In genomic region chr19:43027985-43028384, GRCh38 we compare ENCODE assay signal across 16 cellular contexts. TPM values are rescaled to one million over a fixed set of nuclear protein-coding genes. Genes with fewer than 3 reads are reported as not detected.
DNase-seq lines count a peak whose midpoint lies in the region; FAIRE-seq and TF ChIP-seq lines count a peak whose summit lies in the region.
"Not testable (repeated sequence)": the region's sequence is repeated elsewhere in the genome, so short reads cannot be mapped to it uniquely, and the experiment has no call there.
"Had no signal": no experiment of that assay in that cellular context is flagged by ENCODE, and none has a peak within 500 bp of the region (broad histone marks: within the 10 kb centered on the region; RNA-seq: fewer than 3 reads in every experiment).

No MANE protein-coding gene starts in this region.

- H3K36me3 ChIP-seq in BLaER1; OCI-LY3 (replicated peaks; ENCODE audit: low read depth, low read length): not testable (repeated sequence)

- H3K27ac Mint-ChIP-seq in endothelial cell (ENCODE audit: unreplicated experiment) = not testable (repeated sequence)

- H3K4me1 ChIP-seq in BLaER1 = peaks cover 24% of the 10 kb centered on the region
- H3K4me1 ChIP-seq in OCI-LY3 (ENCODE audit: low read length) = not testable (repeated sequence)

- H3K4me3 Mint-ChIP-seq in endothelial cell (ENCODE audit: unreplicated experiment) = not testable (repeated sequence)

- not testable (repeated sequence) for H3K9me3 Mint-ChIP-seq in endothelial cell (ENCODE audit: unreplicated experiment)

- peak; percentile 23 for DNase-seq in HT-29 (ENCODE audit: low spot score)
- DNase-seq in astrocyte of the spinal cord (ENCODE audit: low read depth, low spot score) = not testable (repeated sequence)
- DNase-seq in endothelial cell (ENCODE audit: low spot score) = peak; percentile 32
- DNase-seq in iPS-NIHi11 (ENCODE audit: low spot score) = peak; percentile 10

- H3K27me3 Mint-ChIP-seq in endothelial cell (ENCODE audit: unreplicated experiment) = not testable (repeated sequence)

- not testable (repeated sequence) for H3K27me3 ChIP-seq in BLaER1; OCI-LY3 (ENCODE audit: low read depth, low read length)

- H2AFZ ChIP-seq in OCI-LY3 (ENCODE audit: low read depth, low read length) = not testable (repeated sequence)

- H3K27ac ChIP-seq in BLaER1; OCI-LY3 (ENCODE audit: low read length): not testable (repeated sequence)

- in situ Hi-C loops in astrocyte of the spinal cord (cut with HindIII; ENCODE audit: low sequenced_read_pairs) = not testable (repeated sequence)

- not testable (repeated sequence) for H3K4me1 Mint-ChIP-seq in endothelial cell (ENCODE audit: unreplicated experiment)

- peak overlapping the region; percentile 60; the same call in 1 of the 2 replicates for H3K4me2 ChIP-seq in BLaER1
- not testable (repeated sequence) for H3K4me2 ChIP-seq in OCI-LY3 (ENCODE audit: low read length)

- H3K36me3 Mint-ChIP-seq in endothelial cell (ENCODE audit: low read depth, unreplicated experiment) = not testable (repeated sequence)

- not testable (repeated sequence) for H3K79me2 ChIP-seq in OCI-LY3 (ENCODE audit: low read length)

- not testable (repeated sequence) for H3K9me3 ChIP-seq in BLaER1; OCI-LY3 (ENCODE audit: insufficient read depth, low read length)

- FAIRE-seq in G401.6 (lab: Jason Lieb, UNC) = peak; percentile 58

- not testable (repeated sequence) for H3K4me3 ChIP-seq in BLaER1; OCI-LY3 (ENCODE audit: low read length); astrocyte of the spinal cord (ENCODE audit: low read depth, low read length)

- H3K9ac ChIP-seq in BLaER1; OCI-LY3 (ENCODE audit: low read length): not testable (repeated sequence)

- TF ChIP-seq CTCF in OCI-LY3 (IDR thresholded peaks at IDR 0.05; ENCODE audit: low read depth, low read length) (peak; percentile 40), astrocyte of the spinal cord (IDR thresholded peaks at IDR 0.05; ENCODE audit: low read depth, low read length) (peak; percentile 31), endothelial cell (IDR thresholded peaks at IDR 0.05; ENCODE audit: unreplicated experiment) (peak; percentile 36)

- not testable (repeated sequence) for H4K20me1 ChIP-seq in BLaER1; OCI-LY3 (ENCODE audit: insufficient read depth, low read length)

RNA-seq across cellular contexts. Expression of gene PSG11, which starts 1.7 kb away (rescaled TPM):
- total RNA-seq in HT-29 (2014; rRNA removed; shearing (Covaris generic)) = not detected in 2 replicates
- not detected for total RNA-seq in endothelial cell (ENCODE audit: unreplicated experiment)
- total RNA-seq: activated CD4-positive, alpha-beta T cell treated with anti-CD3 and anti-CD28 coated beads, Interleukin-2, amount 10 ng/mL, durations not matched to agents 24 days and 14 days; activated T-cell treated with anti-CD3 and anti-CD28 coated beads, Interleukin-2, amount 50 U/mL, for 4 hours; B cell; fibroblast of lung; left colon; progenitor cell of endocrine pancreas; sigmoid colon; thoracic aorta; uterus had no signal

RNA-seq across cellular contexts. Expression of gene PSG2, which starts 54.5 kb away (rescaled TPM):
- total RNA-seq in HT-29 (2014; rRNA removed; shearing (Covaris generic)) = not detected in 2 replicates
- total RNA-seq in endothelial cell (ENCODE audit: unreplicated experiment) = not detected
- total RNA-seq: activated CD4-positive, alpha-beta T cell treated with anti-CD3 and anti-CD28 coated beads, Interleukin-2, amount 10 ng/mL, durations not matched to agents 24 days and 14 days; activated T-cell treated with anti-CD3 and anti-CD28 coated beads, Interleukin-2, amount 50 U/mL, for 4 hours; B cell; fibroblast of lung; left colon; progenitor cell of endocrine pancreas; sigmoid colon; thoracic aorta; uterus had no signal
